In the genomic region with DNA sequence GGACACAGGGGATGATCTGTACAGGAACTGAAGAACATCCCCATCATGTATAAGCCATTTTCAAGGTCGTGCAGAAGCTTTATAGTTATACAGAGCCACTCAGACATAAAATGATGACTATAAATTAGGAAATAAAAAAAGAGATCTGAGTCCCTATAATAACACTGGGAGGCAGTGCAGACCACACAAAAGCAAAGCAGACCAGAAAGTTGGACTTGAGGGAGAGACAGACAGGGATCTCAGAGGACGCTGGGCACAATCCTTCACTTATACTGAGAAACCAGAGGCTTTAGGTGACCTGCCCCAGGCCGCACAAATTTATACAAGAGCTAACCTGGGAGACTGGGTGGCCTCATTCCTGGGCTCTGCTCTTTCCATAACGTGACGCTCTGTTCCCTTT, we compare ENCODE assay signal across 9 cellular contexts.
DNase-seq lines count a peak whose midpoint lies in the region; ATAC-seq and TF ChIP-seq lines count a peak whose summit lies in the region.
"Had no signal": no experiment of that assay in that cellular context is flagged by ENCODE, and none has a peak within 500 bp of the region (broad histone marks: within the 10 kb centered on the region; RNA-seq: fewer than 3 reads in every experiment).

No MANE protein-coding gene starts in this region.

- H3K36me3 ChIP-seq in SJCRH30, result peaks cover 17% of the 10 kb centered on the region

- H3K4me1 Mint-ChIP-seq in natural killer cell, result peaks cover 0 to 8% of the 10 kb centered on the region in 2 donors
- H3K4me1 Mint-ChIP-seq in natural killer cell treated with Interleukin-12 subunit alpha and Interleukin-12 subunit beta and Interleukin-15 and Interleukin-18, amount 100 ng/mL, for 72 hours (ENCODE audit: low read depth in 2 of 2), result no peaks in the 10 kb centered on the region
- no peaks in the 10 kb centered on the region for H3K4me1 Mint-ChIP-seq in effector memory CD8-positive, alpha-beta T cell (ENCODE audit: low read depth in 2 of 2)

- H3K9me3 Mint-ChIP-seq in natural killer cell, result no peaks in the 10 kb centered on the region
- no peaks in the 10 kb centered on the region for H3K9me3 Mint-ChIP-seq in natural killer cell treated with Interleukin-12 subunit alpha and Interleukin-12 subunit beta and Interleukin-15 and Interleukin-18, amount 100 ng/mL, for 72 hours
- no peaks in the 10 kb centered on the region for H3K9me3 Mint-ChIP-seq in effector memory CD8-positive, alpha-beta T cell
- H3K9me3 Mint-ChIP-seq: activated T-cell treated with anti-CD3 and anti-CD28 coated beads, Interleukin-2, amount 50 U/mL, for 4 hours had no signal

- no peaks in the 10 kb centered on the region for H3K27me3 ChIP-seq in SJCRH30

- H3K4me3 ChIP-seq in SJCRH30, result no peak overlapping the region
- no peak overlapping the region for H3K4me3 ChIP-seq in fibroblast of pulmonary artery (replicated peaks; ENCODE audit: low read depth, low read length)

- no peak overlapping the region for H3K27ac Mint-ChIP-seq in natural killer cell
- H3K27ac Mint-ChIP-seq in natural killer cell treated with Interleukin-12 subunit alpha and Interleukin-12 subunit beta and Interleukin-15 and Interleukin-18, amount 100 ng/mL, for 72 hours, result peak overlapping the region in 1 of 2 donors; percentile 57
- H3K27ac Mint-ChIP-seq in effector memory CD8-positive, alpha-beta T cell, result no peak overlapping the region

- intact Hi-C loops in natural killer cell (cut with micrococcal nuclease), result loop anchor here (1.0 kb wide), 1 partner anchor 512 kb away; no protein-coding TSS in a partner anchor

- no peaks in the 10 kb centered on the region for H3K36me3 Mint-ChIP-seq in natural killer cell
- no peaks in the 10 kb centered on the region for H3K36me3 Mint-ChIP-seq in natural killer cell treated with Interleukin-12 subunit alpha and Interleukin-12 subunit beta and Interleukin-15 and Interleukin-18, amount 100 ng/mL, for 72 hours
- peaks cover 6% of the 10 kb centered on the region for H3K36me3 Mint-ChIP-seq in effector memory CD8-positive, alpha-beta T cell (ENCODE audit: insufficient read depth)

- H3K4me3 Mint-ChIP-seq in natural killer cell, result no peak overlapping the region
- H3K4me3 Mint-ChIP-seq in natural killer cell treated with Interleukin-12 subunit alpha and Interleukin-12 subunit beta and Interleukin-15 and Interleukin-18, amount 100 ng/mL, for 72 hours, result no peak overlapping the region
- H3K4me3 Mint-ChIP-seq in effector memory CD8-positive, alpha-beta T cell, result no peak overlapping the region
- H3K4me3 Mint-ChIP-seq: activated T-cell treated with anti-CD3 and anti-CD28 coated beads, Interleukin-2, amount 50 U/mL, for 4 hours had no signal

- no peak overlapping the region for H3K27ac ChIP-seq in SJCRH30

- H3K9me3 ChIP-seq in SJCRH30 (replicated peaks), result no peaks in the 10 kb centered on the region

- TF ChIP-seq CTCF in natural killer cell (IDR thresholded peaks at IDR 0.05) (peak; percentile 47), fibroblast of pulmonary artery (IDR thresholded peaks at IDR 0.05; ENCODE audit: low read length, missing control alignments) (peak; percentile 12)

- DNase-seq in natural killer cell (no peak), SJCRH30 (peak; percentile 14 to 31), fibroblast of pulmonary artery (ENCODE audit: low read depth) (peak; percentile 37), retina (peak; percentile 41)
- DNase-seq in natural killer cell treated with Interleukin-12 subunit alpha and Interleukin-12 subunit beta and Interleukin-15 and Interleukin-18, amount 100 ng/mL, for 72 hours (ENCODE audit: low spot score), result no peak
- DNase-seq in stimulated activated CD4-positive, alpha-beta T cell treated with anti-CD3 and anti-CD28 coated beads, Interleukin-4, amount 100 ng/mL, for 1 hour, result no peak
- DNase-seq in effector memory CD8-positive, alpha-beta T cell, result no peak
- DNase-seq: activated T-cell treated with anti-CD3 and anti-CD28 coated beads, Interleukin-2, amount 50 U/mL, for 4 hours had no signal

- ATAC-seq in natural killer cell, result peak in 2 of 3 donors; percentile 22 to 38
- no peak for ATAC-seq in natural killer cell treated with Interleukin-12 subunit alpha and Interleukin-12 subunit beta and Interleukin-15 and Interleukin-18, amount 100 ng/mL, for 72 hours
- ATAC-seq in activated CD4-positive, CD25-positive, alpha-beta regulatory T cell treated with anti-CD3 and anti-CD28 coated beads, Interleukin-2, amount 50 U/mL, for 24 hours, result no peak
- ATAC-seq in effector memory CD8-positive, alpha-beta T cell (replicated peaks), result no peak

- peaks cover 3% of the 10 kb centered on the region; the same call in 1 of the 2 replicates for H3K4me1 ChIP-seq in SJCRH30

- peaks cover 0 to 10% of the 10 kb centered on the region in 2 donors for H3K27me3 Mint-ChIP-seq in natural killer cell (ENCODE audit: low read depth in 2 of 2)
- no peaks in the 10 kb centered on the region for H3K27me3 Mint-ChIP-seq in natural killer cell treated with Interleukin-12 subunit alpha and Interleukin-12 subunit beta and Interleukin-15 and Interleukin-18, amount 100 ng/mL, for 72 hours
- H3K27me3 Mint-ChIP-seq in effector memory CD8-positive, alpha-beta T cell, result peaks cover 21 to 40% of the 10 kb centered on the region in 2 donors

Comparison
In these comparisons a context has a peak if more than half of its experiments do, and no peak if none do; other contexts are left out.
1. ATAC-seq: peak in natural killer cell (2 of 3); none in natural killer cell treated with Interleukin-12 subunit alpha and Interleukin-12 subunit beta and Interleukin-15 and Interleukin-18, amount 100 ng/mL, for 72 hours (0 of 2), activated CD4-positive, CD25-positive, alpha-beta regulatory T cell treated with anti-CD3 and anti-CD28 coated beads, Interleukin-2, amount 50 U/mL, for 24 hours (0 of 2) and effector memory CD8-positive, alpha-beta T cell (single experiment).
2. DNase-seq: peak in SJCRH30 (2 of 2), fibroblast of pulmonary artery (single experiment) and retina (single experiment); none in natural killer cell (single experiment), natural killer cell treated with Interleukin-12 subunit alpha and Interleukin-12 subunit beta and Interleukin-15 and Interleukin-18, amount 100 ng/mL, for 72 hours (single experiment), stimulated activated CD4-positive, alpha-beta T cell treated with anti-CD3 and anti-CD28 coated beads, Interleukin-4, amount 100 ng/mL, for 1 hour (single experiment) and effector memory CD8-positive, alpha-beta T cell (0 of 3).